ENCODE assay signal across 1 cellular context in genomic region chr5:67528953-67529352, GRCh38.
TF ChIP-seq lines count a peak whose summit lies in the region.

No MANE protein-coding gene starts in this region.

TF ChIP-seq in SK-N-SH treated with all-trans-retinoic acid at 6 μM for 48 hours, 23 proteins besides CTCF, POLR2A, EP300 and RAD21 (continued from another document):
- TF ChIP-seq, protein P1, sequence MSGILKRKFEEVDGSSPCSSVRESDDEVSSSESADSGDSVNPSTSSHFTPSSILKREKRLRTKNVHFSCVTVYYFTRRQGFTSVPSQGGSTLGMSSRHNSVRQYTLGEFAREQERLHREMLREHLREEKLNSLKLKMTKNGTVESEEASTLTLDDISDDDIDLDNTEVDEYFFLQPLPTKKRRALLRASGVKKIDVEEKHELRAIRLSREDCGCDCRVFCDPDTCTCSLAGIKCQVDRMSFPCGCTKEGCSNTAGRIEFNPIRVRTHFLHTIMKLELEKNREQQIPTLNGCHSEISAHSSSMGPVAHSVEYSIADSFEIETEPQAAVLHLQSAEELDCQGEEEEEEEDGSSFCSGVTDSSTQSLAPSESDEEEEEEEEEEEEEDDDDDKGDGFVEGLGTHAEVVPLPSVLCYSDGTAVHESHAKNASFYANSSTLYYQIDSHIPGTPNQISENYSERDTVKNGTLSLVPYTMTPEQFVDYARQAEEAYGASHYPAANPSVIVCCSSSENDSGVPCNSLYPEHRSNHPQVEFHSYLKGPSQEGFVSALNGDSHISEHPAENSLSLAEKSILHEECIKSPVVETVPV (CRISPR knock-in tag; IDR thresholded peaks at IDR 0.05), result no peak
- TF ChIP-seq ESRRG (CRISPR knock-in tag; IDR thresholded peaks at IDR 0.05) (no peak), PATZ1 (CRISPR knock-in tag; IDR thresholded peaks at IDR 0.05; ENCODE audit: borderline replicate concordance) (no peak), RARB (CRISPR knock-in tag; IDR thresholded peaks at IDR 0.05) (no peak), ZNF70 (CRISPR knock-in tag; IDR thresholded peaks at IDR 0.05) (no peak), CSDC2 (CRISPR knock-in tag; IDR thresholded peaks at IDR 0.05) (no peak), ZFP30 (CRISPR knock-in tag; IDR thresholded peaks at IDR 0.05) (no peak), ZFP3 (CRISPR knock-in tag; IDR thresholded peaks at IDR 0.05) (no peak), PPARA (CRISPR knock-in tag; IDR thresholded peaks at IDR 0.05; ENCODE audit: borderline replicate concordance) (no peak)
- TF ChIP-seq, protein P2, sequence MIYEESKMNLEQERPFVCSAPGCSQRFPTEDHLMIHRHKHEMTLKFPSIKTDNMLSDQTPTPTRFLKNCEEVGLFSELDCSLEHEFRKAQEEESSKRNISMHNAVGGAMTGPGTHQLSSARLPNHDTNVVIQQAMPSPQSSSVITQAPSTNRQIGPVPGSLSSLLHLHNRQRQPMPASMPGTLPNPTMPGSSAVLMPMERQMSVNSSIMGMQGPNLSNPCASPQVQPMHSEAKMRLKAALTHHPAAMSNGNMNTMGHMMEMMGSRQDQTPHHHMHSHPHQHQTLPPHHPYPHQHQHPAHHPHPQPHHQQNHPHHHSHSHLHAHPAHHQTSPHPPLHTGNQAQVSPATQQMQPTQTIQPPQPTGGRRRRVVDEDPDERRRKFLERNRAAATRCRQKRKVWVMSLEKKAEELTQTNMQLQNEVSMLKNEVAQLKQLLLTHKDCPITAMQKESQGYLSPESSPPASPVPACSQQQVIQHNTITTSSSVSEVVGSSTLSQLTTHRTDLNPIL (CRISPR knock-in tag; IDR thresholded peaks at IDR 0.05; ENCODE audit: low read depth), result no peak
TF ChIP-seq in SK-N-SH treated with all-trans-retinoic acid at 6 μM for 48 hours: peak in this region for 0.
